Comparison of ENCODE assay signal across 15 cellular contexts in the genomic region with DNA sequence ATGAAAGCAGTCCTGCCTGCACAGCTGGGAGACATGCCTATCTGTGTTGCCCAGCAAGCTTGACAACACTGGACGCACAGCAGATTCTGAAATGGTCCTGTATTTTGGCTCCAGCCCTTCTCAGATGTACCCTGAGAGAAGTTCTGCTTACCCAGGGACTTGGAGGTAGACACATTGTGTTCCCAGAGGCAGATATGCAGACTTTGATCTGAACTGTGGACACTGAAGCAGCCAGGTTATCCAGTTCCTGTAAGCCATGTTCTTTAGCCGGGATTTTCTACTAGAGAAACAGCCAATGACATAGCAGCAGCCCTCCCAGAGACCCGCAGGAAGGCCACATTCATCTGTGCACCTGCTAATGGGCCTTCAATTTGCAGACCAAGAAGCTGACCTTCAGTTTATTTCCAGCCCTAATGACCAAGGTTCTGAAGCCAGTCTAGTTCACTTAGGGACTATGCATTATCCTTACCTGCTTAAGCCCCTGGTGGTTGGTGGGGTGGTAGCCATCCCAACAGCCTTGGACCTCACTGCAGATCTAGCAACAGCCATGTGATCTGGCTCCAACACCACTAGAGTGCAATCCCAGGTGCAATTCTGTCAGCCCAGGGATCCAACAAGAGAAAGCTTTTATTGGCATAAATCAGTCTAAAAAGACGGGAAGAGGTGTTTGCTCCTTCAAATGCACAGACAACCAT.
DNase-seq lines count a peak whose midpoint lies in the region; ATAC-seq and TF ChIP-seq lines count a peak whose summit lies in the region.
"Had no signal": no experiment of that assay in that cellular context is flagged by ENCODE, and none has a peak within 500 bp of the region (broad histone marks: within the 10 kb centered on the region; RNA-seq: fewer than 3 reads in every experiment).

No MANE protein-coding gene starts in this region.

- no peak overlapping the region for H3K4me3 ChIP-seq in mesendoderm (ENCODE audit: low read length)
- H3K4me3 ChIP-seq: BLaER1 treated with 17β-estradiol and CSF1 and Interleukin-3, amounts not matched to agents 10 nM and 100 nM; GM12878 had no signal

- H3K79me2 ChIP-seq in mesendoderm (ENCODE audit: control insufficient read depth, insufficient read depth, low read length): no peaks in the 10 kb centered on the region

- no peak overlapping the region for H2BK15ac ChIP-seq in mesendoderm (replicated peaks; ENCODE audit: low read depth)

- no peak overlapping the region for H3K4ac ChIP-seq in mesendoderm (ENCODE audit: low read depth, low read length)

- H3K27ac ChIP-seq in mesendoderm (ENCODE audit: low read depth, low read length): no peak overlapping the region
- H3K27ac ChIP-seq: BLaER1 treated with 17β-estradiol and CSF1 and Interleukin-3, amounts not matched to agents 10 nM and 100 nM had no signal

- no peak overlapping the region for H2BK120ac ChIP-seq in mesendoderm (ENCODE audit: low read depth, low read length)

- no peaks in the 10 kb centered on the region for H3K36me3 ChIP-seq in mesendoderm (ENCODE audit: control insufficient read depth, insufficient read depth, low read length)
- H3K36me3 ChIP-seq: BLaER1 treated with 17β-estradiol and CSF1 and Interleukin-3, amounts not matched to agents 10 nM and 100 nM had no signal

- H2AK5ac ChIP-seq in mesendoderm (ENCODE audit: low read length): no peak overlapping the region

- H2BK5ac ChIP-seq in mesendoderm (ENCODE audit: low read length): no peak overlapping the region

- POLR2A ChIA-PET in HEK293T (lab: Yijun Ruan, JAX): no interaction called here

- H3K9ac ChIP-seq in mesendoderm (ENCODE audit: low read length): no peak overlapping the region
- H3K9ac ChIP-seq: BLaER1 treated with 17β-estradiol and CSF1 and Interleukin-3, amounts not matched to agents 10 nM and 100 nM had no signal

- H3K79me1 ChIP-seq in mesendoderm (ENCODE audit: low read length): no peaks in the 10 kb centered on the region

- no peak overlapping the region for H4K5ac ChIP-seq in mesendoderm (ENCODE audit: low read length)

- no peak overlapping the region for H3K56ac ChIP-seq in mesendoderm (ENCODE audit: low read length)

- ATAC-seq in HG03469 (IDR thresholded peaks at IDR 0.05; ENCODE audit: unreplicated experiment): no peak
- ATAC-seq: GM12878 had no signal

- WGBS in mesendoderm (ENCODE audit: extremely low coverage, insufficient coverage, low lambda C conversion rate): no CpG with 5 or more reads among the region's 4 CpGs

- peaks cover 1% of the 10 kb centered on the region for H3K27me3 ChIP-seq in mesendoderm (ENCODE audit: insufficient read depth, low read length, poor library complexity)
- H3K27me3 ChIP-seq: BLaER1 treated with 17β-estradiol and CSF1 and Interleukin-3, amounts not matched to agents 10 nM and 100 nM had no signal

- no peak overlapping the region for H3K23ac ChIP-seq in mesendoderm (ENCODE audit: low read length)

- no peak overlapping the region for H3K18ac ChIP-seq in mesendoderm (ENCODE audit: low read length)

- H4K8ac ChIP-seq in mesendoderm (ENCODE audit: low read depth, low read length): peak overlapping the region; percentile 28

- CTCF ChIA-PET in HEK293T (lab: Yijun Ruan, JAX): no interaction called here

- DNase-seq in D341Med (ENCODE audit: low spot score) (peak; percentile 6), HEK293T (ENCODE audit: extremely low spot score) (peak; percentile 2), iPS-NIHi11 (ENCODE audit: low spot score) (peak; percentile 11), mesendoderm (peak; percentile 5), SIG-M5 treated with dmso at 0.1 percent for 504 hours (lab: John Stamatoyannopoulos, UW; ENCODE audit: unreplicated experiment) (no peak), Kasumi-1 (lab: John Stamatoyannopoulos, UW) (no peak)
- DNase-seq: 8988T; AML-193; Calu3; CD4-positive, alpha-beta T cell; DMS79; KG1 had no signal

- no peaks in the 10 kb centered on the region for H3K4me1 ChIP-seq in mesendoderm (ENCODE audit: control insufficient read depth, low read depth, low read length)

- no peak overlapping the region for H3K4me2 ChIP-seq in mesendoderm (ENCODE audit: low read length)

TF ChIP-seq in HEK293T, 16 proteins besides CTCF, POLR2A, EP300 and RAD21:
- TF ChIP-seq ELF4 (IDR thresholded peaks at IDR 0.05) (no peak), ZNF384 (IDR thresholded peaks at IDR 0.05) (no peak), FOXK2 (IDR thresholded peaks at IDR 0.05) (no peak), SUZ12 (IDR thresholded peaks at IDR 0.05) (no peak), NFRKB (IDR thresholded peaks at IDR 0.05) (no peak)

Comparison
In these comparisons a context has a peak if more than half of its experiments do, and no peak if none do; other contexts are left out.
1. DNase-seq: peak in D341Med (single experiment), HEK293T (single experiment), iPS-NIHi11 (single experiment) and mesendoderm (single experiment); none in SIG-M5 treated with dmso at 0.1 percent for 504 hours (single experiment) and Kasumi-1 (0 of 2).